In the genomic region with DNA sequence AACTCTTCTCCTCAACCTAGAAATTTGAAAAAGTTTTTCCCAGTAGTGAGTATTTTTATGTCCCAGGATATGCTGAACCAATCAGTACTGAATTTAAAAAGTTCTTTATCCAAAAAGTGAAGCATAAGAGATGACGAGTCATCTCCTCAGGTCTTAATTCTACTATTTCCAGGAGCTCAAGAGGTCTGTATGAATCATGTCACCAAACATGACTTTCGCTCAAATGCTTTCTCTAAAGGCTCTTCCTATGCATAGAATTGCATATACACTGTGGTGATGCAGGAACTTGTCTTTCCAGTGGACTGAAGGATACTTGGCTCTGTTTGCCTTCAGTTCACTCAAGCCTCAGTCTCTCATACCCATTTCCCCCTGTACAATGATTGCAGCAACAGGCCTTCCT, we compare ENCODE assay signal across 33 cellular contexts.
"Had no signal": no experiment of that assay in that cellular context is flagged by ENCODE, and none has a peak within 500 bp of the region (broad histone marks: within the 10 kb centered on the region; RNA-seq: fewer than 3 reads in every experiment).

No MANE protein-coding gene starts in this region.

- H3K4me1 ChIP-seq: ascending aorta, esophagus muscularis mucosa, foreskin keratinocyte, gastrocnemius medialis, heart left ventricle had no signal

- H3K27ac Mint-ChIP-seq: activated CD4-positive, alpha-beta memory T cell treated with anti-CD3 and anti-CD28 coated beads for 36 hours; activated CD4-positive, alpha-beta T cell treated with anti-CD3 and anti-CD28 coated beads for 36 hours; activated CD4-positive, alpha-beta T cell treated with anti-CD3 and anti-CD28 coated beads, Interleukin-2, amount 10 ng/mL, durations not matched to agents 24 days and 14 days; activated CD8-positive, alpha-beta memory T cell treated with anti-CD3 and anti-CD28 coated beads, Interleukin-2, amount 10 ng/mL, durations not matched to agents 7 days and 5 days; activated CD8-positive, alpha-beta T cell treated with anti-CD3 and anti-CD28 coated beads, Interleukin-2, amount 10 ng/mL, durations not matched to agents 7 days and 5 days; activated naive CD4-positive, alpha-beta T cell treated with anti-CD3 and anti-CD28 coated beads for 36 hours; activated naive CD4-positive, alpha-beta T cell treated with anti-CD3 and anti-CD28 coated beads, Interleukin-2, amount 50 U/mL, for 24 hours; activated naive CD8-positive, alpha-beta T cell treated with anti-CD3 and anti-CD28 coated beads for 36 hours; activated naive CD8-positive, alpha-beta T cell treated with anti-CD3 and anti-CD28 coated beads, Interleukin-2, amount 50 U/mL, for 24 hours; activated T-helper 1 cell treated with anti-CD3 and anti-CD28 coated beads, Interleukin-12 subunit alpha, Interleukin-12 subunit beta, Interleukin-2, Interleukin-4 antibody, amounts not matched to agents 30 ng/mL and 10 ng/mL and 1 ng/mL, durations not matched to agents 14 hours and 24 hours and 36 hours; activated T-helper 2 cell treated with anti-CD3 and anti-CD28 coated beads, Interferon-gamma antibody, Interleukin-2, Interleukin-4, amounts not matched to agents 10 μg/mL and 5 μg/mL and 100 μg/mL, durations not matched to agents 14 hours and 24 hours and 36 hours; effector memory CD8-positive, alpha-beta T cell; T-helper 17 cell; T-helper 2 cell treated with Interferon-gamma antibody and Interleukin-4, amounts not matched to agents 5 μg/mL and 100 μg/mL, for 36 hours had no signal

- H3K27me3 ChIP-seq: ascending aorta, brain microvascular endothelial cell, foreskin keratinocyte, heart left ventricle had no signal

- FAIRE-seq: colon had no signal

- H3K4me1 Mint-ChIP-seq: activated CD4-positive, alpha-beta T cell treated with anti-CD3 and anti-CD28 coated beads for 36 hours; activated CD4-positive, alpha-beta T cell treated with anti-CD3 and anti-CD28 coated beads, Interleukin-2, amount 10 ng/mL, durations not matched to agents 24 days and 14 days; activated CD8-positive, alpha-beta memory T cell treated with anti-CD3 and anti-CD28 coated beads, Interleukin-2, amount 10 ng/mL, durations not matched to agents 7 days and 5 days; activated naive CD4-positive, alpha-beta T cell treated with anti-CD3 and anti-CD28 coated beads, Interleukin-2, amount 50 U/mL, for 24 hours; activated naive CD8-positive, alpha-beta T cell treated with anti-CD3 and anti-CD28 coated beads for 36 hours; activated naive CD8-positive, alpha-beta T cell treated with anti-CD3 and anti-CD28 coated beads, Interleukin-2, amount 50 U/mL, for 24 hours; T-helper 17 cell had no signal

- H3K4me3 ChIP-seq: ascending aorta, esophagus muscularis mucosa, gastrocnemius medialis, heart left ventricle had no signal

- H3K27ac ChIP-seq: ascending aorta, brain microvascular endothelial cell, esophagus muscularis mucosa, foreskin keratinocyte, gastrocnemius medialis, heart left ventricle had no signal

- H3K27me3 Mint-ChIP-seq: activated CD4-positive, alpha-beta memory T cell treated with anti-CD3 and anti-CD28 coated beads for 36 hours; activated CD4-positive, alpha-beta T cell treated with anti-CD3 and anti-CD28 coated beads for 36 hours; activated CD4-positive, alpha-beta T cell treated with anti-CD3 and anti-CD28 coated beads, Interleukin-2, amount 10 ng/mL, durations not matched to agents 24 days and 14 days; activated CD8-positive, alpha-beta memory T cell treated with anti-CD3 and anti-CD28 coated beads, Interleukin-2, amount 10 ng/mL, durations not matched to agents 7 days and 5 days; activated naive CD4-positive, alpha-beta T cell treated with anti-CD3 and anti-CD28 coated beads, Interleukin-2, amount 50 U/mL, for 24 hours; activated naive CD8-positive, alpha-beta T cell treated with anti-CD3 and anti-CD28 coated beads for 36 hours; activated naive CD8-positive, alpha-beta T cell treated with anti-CD3 and anti-CD28 coated beads, Interleukin-2, amount 50 U/mL, for 24 hours; effector memory CD8-positive, alpha-beta T cell; T-helper 17 cell had no signal

- ATAC-seq: activated CD4-positive, alpha-beta T cell treated with anti-CD3 and anti-CD28 coated beads for 36 hours; activated CD8-positive, alpha-beta memory T cell treated with anti-CD3 and anti-CD28 coated beads, Interleukin-2, amount 10 ng/mL, durations not matched to agents 7 days and 5 days; activated CD8-positive, alpha-beta T cell treated with anti-CD3 and anti-CD28 coated beads, Interleukin-2, amount 10 ng/mL, durations not matched to agents 7 days and 5 days; activated naive CD8-positive, alpha-beta T cell treated with anti-CD3 and anti-CD28 coated beads, Interleukin-2, amount 50 U/mL, for 24 hours; effector memory CD8-positive, alpha-beta T cell; foreskin keratinocyte; gastrocnemius medialis; heart left ventricle; T-helper 17 cell had no signal

- DNase-seq: activated CD4-positive, alpha-beta memory T cell treated with anti-CD3 and anti-CD28 coated beads for 36 hours; activated CD4-positive, alpha-beta T cell treated with anti-CD3 and anti-CD28 coated beads for 36 hours; activated CD4-positive, alpha-beta T cell treated with anti-CD3 and anti-CD28 coated beads, Interleukin-2, amount 10 ng/mL, durations not matched to agents 24 days and 14 days; activated CD4-positive, CD25-positive, alpha-beta regulatory T cell; activated CD4-positive, CD25-positive, alpha-beta regulatory T cell treated with anti-CD3 and anti-CD28 coated beads, Interleukin-2, amount 50 U/mL, for 72 hours; activated CD8-positive, alpha-beta memory T cell treated with anti-CD3 and anti-CD28 coated beads, Interleukin-2, amount 10 ng/mL, durations not matched to agents 7 days and 5 days; activated CD8-positive, alpha-beta memory T cell treated with anti-CD3 and anti-CD28 coated beads, Interleukin-2, amount 50 U/mL, for 4 hours; activated CD8-positive, alpha-beta T cell treated with anti-CD3 and anti-CD28 coated beads, Interleukin-2, amount 10 ng/mL, durations not matched to agents 7 days and 5 days; activated effector memory CD4-positive, alpha-beta T cell treated with anti-CD3 and anti-CD28 coated beads, Interleukin-2, amount 50 U/mL, for 16 hours; activated naive CD4-positive, alpha-beta T cell treated with anti-CD3 and anti-CD28 coated beads for 36 hours; activated naive CD8-positive, alpha-beta T cell treated with anti-CD3 and anti-CD28 coated beads for 36 hours; activated naive CD8-positive, alpha-beta T cell treated with anti-CD3 and anti-CD28 coated beads, Interleukin-2, amount 50 U/mL, for 24 hours; activated T-cell treated with anti-CD3 and anti-CD28 coated beads, Interleukin-2, amount 50 U/mL, for 1 hour; activated T-cell treated with anti-CD3 and anti-CD28 coated beads, Interleukin-2, amount 50 U/mL, for 48 hours; brain microvascular endothelial cell; caudate nucleus; cortex of kidney; dermis blood vessel endothelial cell; effector CD4-positive, alpha-beta T cell; effector memory CD8-positive, alpha-beta T cell; gastrocnemius medialis; glutamatergic neuron; heart left ventricle; T-helper 1 cell; T-helper 17 cell had no signal

- H3K4me3 Mint-ChIP-seq: activated CD4-positive, alpha-beta memory T cell treated with anti-CD3 and anti-CD28 coated beads for 36 hours; activated CD4-positive, alpha-beta T cell treated with anti-CD3 and anti-CD28 coated beads for 36 hours; activated CD4-positive, alpha-beta T cell treated with anti-CD3 and anti-CD28 coated beads, Interleukin-2, amount 10 ng/mL, durations not matched to agents 24 days and 14 days; activated CD8-positive, alpha-beta memory T cell treated with anti-CD3 and anti-CD28 coated beads, Interleukin-2, amount 10 ng/mL, durations not matched to agents 7 days and 5 days; activated CD8-positive, alpha-beta T cell treated with anti-CD3 and anti-CD28 coated beads, Interleukin-2, amount 10 ng/mL, durations not matched to agents 7 days and 5 days; activated naive CD4-positive, alpha-beta T cell treated with anti-CD3 and anti-CD28 coated beads for 36 hours; activated naive CD4-positive, alpha-beta T cell treated with anti-CD3 and anti-CD28 coated beads, Interleukin-2, amount 50 U/mL, for 24 hours; activated naive CD8-positive, alpha-beta T cell treated with anti-CD3 and anti-CD28 coated beads for 36 hours; activated naive CD8-positive, alpha-beta T cell treated with anti-CD3 and anti-CD28 coated beads, Interleukin-2, amount 50 U/mL, for 24 hours; activated T-helper 1 cell treated with anti-CD3 and anti-CD28 coated beads, Interleukin-12 subunit alpha, Interleukin-12 subunit beta, Interleukin-2, Interleukin-4 antibody, amounts not matched to agents 30 ng/mL and 10 ng/mL and 1 ng/mL, durations not matched to agents 14 hours and 24 hours and 36 hours; effector memory CD8-positive, alpha-beta T cell; T-helper 17 cell; T-helper 2 cell treated with Interferon-gamma antibody and Interleukin-4, amounts not matched to agents 5 μg/mL and 100 μg/mL, for 36 hours had no signal
